ENCODE assay signal across 15 cellular contexts in the genomic region with DNA sequence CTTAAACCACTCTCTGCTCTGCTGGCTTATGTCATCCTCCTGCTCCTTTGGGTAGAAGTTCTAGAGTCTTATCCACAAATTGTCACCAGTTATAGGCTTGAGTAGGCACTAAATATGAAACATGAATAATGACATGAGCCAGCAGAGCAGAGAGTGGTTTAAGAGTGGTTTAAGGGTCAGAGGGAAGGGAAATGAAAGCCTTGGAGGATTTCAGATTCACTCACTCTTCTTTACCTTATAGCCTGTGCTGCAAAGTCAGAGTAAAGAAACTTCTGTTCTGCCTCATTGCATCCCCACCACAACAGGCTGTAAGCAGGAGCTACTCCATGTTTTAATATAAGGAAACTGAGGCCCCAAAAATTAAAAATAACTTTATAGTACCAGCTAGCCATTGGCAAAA.
A peak's percentile ranks its signal among the peaks of the same experiment; 100 is the strongest.
DNase-seq lines count a peak whose midpoint lies in the region; ATAC-seq lines count a peak whose summit lies in the region.
"Had no signal": no experiment of that assay in that cellular context is flagged by ENCODE, and none has a peak within 500 bp of the region (broad histone marks: within the 10 kb centered on the region; RNA-seq: fewer than 3 reads in every experiment).

No MANE protein-coding gene starts in this region.

- H3K36me3 Mint-ChIP-seq in activated CD4-positive, alpha-beta T cell treated with anti-CD3 and anti-CD28 coated beads for 36 hours (ENCODE audit: low read depth): no peaks in the 10 kb centered on the region
- H3K36me3 Mint-ChIP-seq in stimulated activated naive B cell treated with anti-CD40 and anti-IgM and Interleukin-4, amounts not matched to agents 10 μg/mL and 1 μg/mL and 100 μg/mL, for 72 hours: peaks cover 10 to 17% of the 10 kb centered on the region in 2 donors
- no peaks in the 10 kb centered on the region for H3K36me3 Mint-ChIP-seq in CD4-positive, alpha-beta memory T cell

- peaks cover 11% of the 10 kb centered on the region for H3K4me1 ChIP-seq in CD4-positive, alpha-beta memory T cell (ENCODE audit: insufficient read depth, low read length)
- H3K4me1 ChIP-seq: Peyer's patch, upper lobe of left lung had no signal

- H3K36me3 ChIP-seq in CD4-positive, alpha-beta memory T cell (ENCODE audit: insufficient read depth, low read length): no peaks in the 10 kb centered on the region
- H3K36me3 ChIP-seq: Peyer's patch, upper lobe of left lung had no signal

- H3K9me3 ChIP-seq in CD4-positive, alpha-beta memory T cell (ENCODE audit: control insufficient read depth in 1 of 2, low read length in 2 of 2): no peaks in the 10 kb centered on the region
- H3K9me3 ChIP-seq: Peyer's patch, upper lobe of left lung had no signal

- H3K4me1 Mint-ChIP-seq in activated CD4-positive, alpha-beta T cell treated with anti-CD3 and anti-CD28 coated beads for 36 hours: peaks cover 14% of the 10 kb centered on the region
- peaks cover 11 to 26% of the 10 kb centered on the region in 2 donors for H3K4me1 Mint-ChIP-seq in stimulated activated naive B cell treated with anti-CD40 and anti-IgM and Interleukin-4, amounts not matched to agents 10 μg/mL and 1 μg/mL and 100 μg/mL, for 72 hours
- peaks cover 5 to 16% (median 11%) of the 10 kb centered on the region in 4 donors for H3K4me1 Mint-ChIP-seq in CD4-positive, alpha-beta memory T cell

- no peak for DNase-seq in activated CD4-positive, alpha-beta T cell treated with anti-CD3 and anti-CD28 coated beads for 36 hours
- DNase-seq in activated CD4-positive, alpha-beta T cell treated with anti-CD3 and anti-CD28 coated beads for 4 hours: no peak
- peak; percentile 27 for DNase-seq in stimulated activated naive B cell treated with anti-CD40 and anti-IgM and Interleukin-4, amounts not matched to agents 10 μg/mL and 1 μg/mL and 100 μg/mL, for 72 hours
- DNase-seq in DMS53 treated with DMSO at 0.1 percent for 48 hours (lab: John Stamatoyannopoulos, UW; ENCODE audit: unreplicated experiment) (no peak), hepatic stellate cell (ENCODE audit: low spot score) (no peak)
- no peak for DNase-seq in CD4-positive, alpha-beta memory T cell
- DNase-seq: activated CD8-positive, alpha-beta memory T cell treated with anti-CD3 and anti-CD28 coated beads, Interleukin-2, amount 50 U/mL, for 4 hours; NCI-H2171 treated with DMSO at 0.1 percent for 48 hours; Peyer's patch; T-helper 9 cell; upper lobe of left lung had no signal

- no peaks in the 10 kb centered on the region for H3K27me3 Mint-ChIP-seq in activated CD4-positive, alpha-beta T cell treated with anti-CD3 and anti-CD28 coated beads for 36 hours
- no peaks in the 10 kb centered on the region for H3K27me3 Mint-ChIP-seq in stimulated activated naive B cell treated with anti-CD40 and anti-IgM and Interleukin-4, amounts not matched to agents 10 μg/mL and 1 μg/mL and 100 μg/mL, for 72 hours
- no peaks in the 10 kb centered on the region for H3K27me3 Mint-ChIP-seq in CD4-positive, alpha-beta memory T cell

- no peak overlapping the region for H3K27ac ChIP-seq in CD4-positive, alpha-beta memory T cell (ENCODE audit: low read depth, low read length)
- H3K27ac ChIP-seq: 22Rv1, Peyer's patch, upper lobe of left lung had no signal

- no peak overlapping the region for H3K4me3 ChIP-seq in CD4-positive, alpha-beta memory T cell (ENCODE audit: low read length in 2 of 2)
- H3K4me3 ChIP-seq: K562, Peyer's patch, upper lobe of left lung had no signal

- peaks cover 1% of the 10 kb centered on the region for H3K9me3 Mint-ChIP-seq in activated CD4-positive, alpha-beta T cell treated with anti-CD3 and anti-CD28 coated beads for 36 hours (ENCODE audit: low read depth)
- peaks cover 0 to 2% of the 10 kb centered on the region in 2 donors for H3K9me3 Mint-ChIP-seq in stimulated activated naive B cell treated with anti-CD40 and anti-IgM and Interleukin-4, amounts not matched to agents 10 μg/mL and 1 μg/mL and 100 μg/mL, for 72 hours
- H3K9me3 Mint-ChIP-seq in CD4-positive, alpha-beta memory T cell: peaks cover 0 to 7% (median under 1%) of the 10 kb centered on the region in 8 donors

- POLR2A ChIA-PET in activated CD4-positive, alpha-beta T cell treated with anti-CD3 and anti-CD28 coated beads for 36 hours (lab: Charles Lee): no interaction called here
- POLR2A ChIA-PET in CD4-positive, alpha-beta memory T cell (lab: Charles Lee; ENCODE audit: partially characterized antibody): no interaction called here

- CTCF ChIA-PET in activated CD4-positive, alpha-beta T cell treated with anti-CD3 and anti-CD28 coated beads for 36 hours (lab: Charles Lee): no interaction called here
- CTCF ChIA-PET in CD4-positive, alpha-beta memory T cell (lab: Charles Lee; ENCODE audit: partially characterized antibody): no interaction called here

- no peak overlapping the region for H3K4me3 Mint-ChIP-seq in activated CD4-positive, alpha-beta T cell treated with anti-CD3 and anti-CD28 coated beads for 36 hours
- H3K4me3 Mint-ChIP-seq in stimulated activated naive B cell treated with anti-CD40 and anti-IgM and Interleukin-4, amounts not matched to agents 10 μg/mL and 1 μg/mL and 100 μg/mL, for 72 hours: no peak overlapping the region
- no peak overlapping the region for H3K4me3 Mint-ChIP-seq in CD4-positive, alpha-beta memory T cell

- intact Hi-C loops in activated CD4-positive, alpha-beta T cell treated with anti-CD3 and anti-CD28 coated beads for 36 hours (cut with DNase I, micrococcal nuclease): loop anchor here in 1 of 2 experiments (10.0 kb wide), 1 partner anchor 347 kb away; no protein-coding TSS in a partner anchor
- intact Hi-C loops in CD4-positive, alpha-beta memory T cell (cut with micrococcal nuclease): no loop called here

- peak; percentile 77 for ATAC-seq in activated CD4-positive, alpha-beta T cell treated with anti-CD3 and anti-CD28 coated beads for 36 hours
- ATAC-seq in GM21576 (IDR thresholded peaks at IDR 0.05; ENCODE audit: unreplicated experiment) (peak; percentile 93), HG03103 (IDR thresholded peaks at IDR 0.05; ENCODE audit: low read depth, unreplicated experiment) (peak; percentile 98)
- ATAC-seq in stimulated activated naive B cell treated with anti-CD40 and anti-IgM and Interleukin-4, amounts not matched to agents 10 μg/mL and 1 μg/mL and 100 μg/mL, for 72 hours (replicated peaks): peak; percentile 98 to 99
- ATAC-seq: K562 had no signal

- no peaks in the 10 kb centered on the region for H3K27me3 ChIP-seq in CD4-positive, alpha-beta memory T cell (ENCODE audit: insufficient read depth, low read length)
- H3K27me3 ChIP-seq: Peyer's patch, upper lobe of left lung had no signal

- no peak overlapping the region for H3K27ac Mint-ChIP-seq in activated CD4-positive, alpha-beta T cell treated with anti-CD3 and anti-CD28 coated beads for 36 hours
- no peak overlapping the region for H3K27ac Mint-ChIP-seq in stimulated activated naive B cell treated with anti-CD40 and anti-IgM and Interleukin-4, amounts not matched to agents 10 μg/mL and 1 μg/mL and 100 μg/mL, for 72 hours
- no peak overlapping the region for H3K27ac Mint-ChIP-seq in CD4-positive, alpha-beta memory T cell
